Comparison of ENCODE assay signal across 11 cellular contexts in the genomic region with DNA sequence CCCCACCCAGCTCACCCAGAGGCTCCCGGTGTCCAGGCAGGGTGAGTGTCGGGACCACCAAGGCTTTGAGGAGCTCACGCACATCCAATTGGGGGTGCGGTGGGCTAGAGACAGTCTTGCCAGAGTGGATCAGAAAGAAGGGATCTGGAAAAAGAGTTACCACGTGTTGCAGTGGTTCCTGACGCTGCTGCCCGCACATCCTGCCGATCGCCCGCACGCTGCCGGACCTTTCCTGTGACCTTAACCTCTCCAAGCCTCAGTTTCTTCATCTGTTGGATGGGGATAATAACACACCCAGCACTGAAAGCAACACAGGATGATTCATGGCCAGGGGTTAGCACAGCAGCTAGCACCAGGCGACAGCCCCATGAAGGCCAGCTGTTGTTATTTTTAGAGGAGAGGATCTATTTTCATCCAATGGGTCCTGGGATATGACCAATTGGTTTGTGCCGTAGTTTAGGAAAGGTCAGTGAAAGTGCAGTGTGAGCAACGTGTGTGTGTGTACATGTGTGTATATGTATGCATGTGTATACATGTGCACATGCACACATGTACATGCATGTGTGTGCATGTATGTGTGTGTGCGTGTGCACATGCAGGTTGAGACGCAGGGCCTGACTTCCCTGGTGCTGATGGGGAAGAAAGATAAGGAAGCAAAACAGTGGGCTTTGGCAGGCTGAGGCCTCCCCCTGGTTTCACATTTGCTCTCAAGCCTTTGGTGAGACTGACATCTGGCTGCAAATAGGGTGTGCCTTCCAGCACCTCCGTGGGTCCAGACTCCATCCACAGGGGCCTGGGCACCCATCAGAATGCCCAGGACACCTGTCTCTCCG. TPM values are rescaled to one million over a fixed set of nuclear protein-coding genes. Genes with fewer than 3 reads are reported as not detected.
DNase-seq lines count a peak whose midpoint lies in the region; ATAC-seq lines count a peak whose summit lies in the region.
"Had no signal": no experiment of that assay in that cellular context is flagged by ENCODE, and none has a peak within 500 bp of the region (broad histone marks: within the 10 kb centered on the region; RNA-seq: fewer than 3 reads in every experiment).

No MANE protein-coding gene starts in this region.

- peak; percentile 32 for DNase-seq in NOMO-1 treated with DMSO at 0.1 percent for 48 hours (lab: John Stamatoyannopoulos, UW; ENCODE audit: unreplicated experiment)
- DNase-seq in NOMO-1 treated with dmso at 0.1 percent for 144 hours (lab: John Stamatoyannopoulos, UW; ENCODE audit: unreplicated experiment), result no peak
- DNase-seq in KBM-7, result peak; percentile 15
- no peak for DNase-seq in effector memory CD8-positive, alpha-beta T cell
- peak; percentile 55 for DNase-seq in pons (ENCODE audit: low spot score)
- no peak for DNase-seq in mucosa of gallbladder (ENCODE audit: low spot score)
- DNase-seq in retina, result no peak
- DNase-seq: 8988T had no signal

- H3K4me3 Mint-ChIP-seq in effector memory CD8-positive, alpha-beta T cell, result peak overlapping the region; percentile 23 to 26

- H3K27ac Mint-ChIP-seq in effector memory CD8-positive, alpha-beta T cell, result peak overlapping the region; percentile 74 to 89

- H3K36me3 Mint-ChIP-seq in effector memory CD8-positive, alpha-beta T cell (ENCODE audit: insufficient read depth), result no peaks in the 10 kb centered on the region

- no peaks in the 10 kb centered on the region for H3K27me3 Mint-ChIP-seq in effector memory CD8-positive, alpha-beta T cell

- H3K9me3 Mint-ChIP-seq in effector memory CD8-positive, alpha-beta T cell, result no peaks in the 10 kb centered on the region

- peaks cover 33 to 38% of the 10 kb centered on the region in 2 donors for H3K4me1 Mint-ChIP-seq in effector memory CD8-positive, alpha-beta T cell (ENCODE audit: low read depth in 2 of 2)

- no peak for ATAC-seq in effector memory CD8-positive, alpha-beta T cell (replicated peaks)
- no peak for ATAC-seq in GM19328 (IDR thresholded peaks at IDR 0.05; ENCODE audit: unreplicated experiment)
- ATAC-seq: Panc1 had no signal

- in situ Hi-C loops in KBM-7 (cut with MboI; ENCODE audit: low pct_unique_long_range_greater_than_20kb, low sequenced_read_pairs), result no loop called here

RNA-seq across cellular contexts. Expression of gene ITGAX, which starts 2.6 kb away (rescaled TPM):
- 16.1 TPM for total RNA-seq in mucosa of gallbladder

RNA-seq across cellular contexts. Expression of gene ITGAD, which starts 35.6 kb away (rescaled TPM):
- total RNA-seq in mucosa of gallbladder, result 0.09 TPM
- total RNA-seq: glomerular endothelial cell had no signal

Comparison
In these comparisons a context has a peak if more than half of its experiments do, and no peak if none do; other contexts are left out.
1. DNase-seq: peak in NOMO-1 treated with DMSO at 0.1 percent for 48 hours (single experiment), KBM-7 (single experiment) and pons (single experiment); none in NOMO-1 treated with dmso at 0.1 percent for 144 hours (single experiment), effector memory CD8-positive, alpha-beta T cell (0 of 3), mucosa of gallbladder (single experiment) and retina (single experiment).